In the genomic region with DNA sequence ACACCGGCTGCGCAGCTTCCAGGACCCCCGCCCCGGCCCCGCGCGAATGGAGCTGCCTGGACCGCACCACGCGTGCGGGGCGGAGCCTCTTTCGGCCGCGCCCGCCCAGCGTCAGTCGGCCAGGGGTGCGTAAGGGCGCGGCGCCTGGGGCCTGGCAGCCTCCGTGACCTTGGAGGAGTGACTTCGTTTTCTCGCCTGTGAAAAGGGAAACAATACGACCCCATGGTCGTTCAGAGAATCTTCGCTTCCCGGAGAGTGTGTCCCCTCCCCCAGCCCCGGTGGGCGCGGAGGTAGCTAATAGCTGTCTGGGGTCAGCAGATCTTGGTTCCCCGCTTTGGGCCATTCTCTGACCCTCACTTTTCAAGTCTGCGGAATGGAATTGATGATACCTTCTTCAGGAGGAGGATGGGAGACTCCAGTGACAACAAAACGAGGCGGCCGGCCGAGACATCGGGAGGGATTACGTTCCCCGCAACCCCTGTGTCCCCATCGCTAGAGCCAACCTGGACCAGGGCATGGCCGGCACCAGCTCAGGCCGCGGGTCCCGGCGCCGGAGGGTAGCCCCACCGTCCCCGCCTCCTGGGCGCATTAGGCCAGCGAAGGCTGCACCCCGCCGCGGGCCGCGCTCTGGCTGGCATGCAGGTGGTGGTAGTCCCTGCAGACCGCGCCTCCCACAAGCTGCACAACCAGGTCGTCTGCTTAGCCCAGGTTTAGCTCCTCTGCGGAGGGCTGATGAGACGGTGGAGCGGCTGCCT, we compare ENCODE assay signal across 8 cellular contexts. TPM values are rescaled to one million over a fixed set of nuclear protein-coding genes. Genes with fewer than 3 reads are reported as not detected.
DNase-seq lines count a peak whose midpoint lies in the region; ATAC-seq and TF ChIP-seq lines count a peak whose summit lies in the region.

No MANE protein-coding gene starts in this region.

- peak; percentile 10 for DNase-seq in NCI-H2227 treated with DMSO at 0.1 percent for 48 hours (lab: John Stamatoyannopoulos, UW)
- peak; percentile 59 to 64 for DNase-seq in activated CD4-positive, alpha-beta T cell treated with anti-CD3 and anti-CD28 coated beads for 24 hours (ENCODE audit: low read depth in 2 of 2)
- peak; percentile 31 for DNase-seq in dedifferentiated amniotic fluid mesenchymal stem cell (ENCODE audit: extremely low spot score)
- DNase-seq in right lobe of liver = peak; percentile 71 to 81 (median 81)
- peak; percentile 53 for DNase-seq in stimulated activated CD8-positive, alpha-beta memory T cell treated with anti-CD3 and anti-CD28 coated beads, Interleukin-15, amount 100 ng/mL, for 24 hours (ENCODE audit: low read depth)

- intact Hi-C loops in right lobe of liver (cut with DNase I) = no loop called here

- ATAC-seq in GM18519 (IDR thresholded peaks at IDR 0.05; ENCODE audit: low FRiP score, unreplicated experiment) = peak; percentile 48
- peak; percentile 56 for ATAC-seq in HG03064 (IDR thresholded peaks at IDR 0.05; ENCODE audit: low read depth, unreplicated experiment)
- peak; percentile 72 to 84 (median 82) for ATAC-seq in right lobe of liver

- no peak for TF ChIP-seq CTCF in 22Rv1 (IDR thresholded peaks at IDR 0.05)
- no peak for TF ChIP-seq CTCF in right lobe of liver (IDR thresholded peaks at IDR 0.05)

- H3K9me3 ChIP-seq in right lobe of liver = no peaks in the 10 kb centered on the region

- H3K27me3 ChIP-seq in right lobe of liver = no peaks in the 10 kb centered on the region

- 0% methylated on average over 20 of the region's 63 CpGs for whole genome bisulfite sequencing in right lobe of liver (ENCODE audit: insufficient coverage, low coverage, low lambda C conversion rate, missing lambda C conversion rate)

- H3K36me3 ChIP-seq in right lobe of liver = no peaks in the 10 kb centered on the region

- TF ChIP-seq POLR2A in right lobe of liver (IDR thresholded peaks at IDR 0.05) = peak; percentile 48

- H3K4me3 ChIP-seq in right lobe of liver = peak overlapping the region; percentile 54 to 66 (median 63)

- peak overlapping the region; percentile 89 for H3K27ac ChIP-seq in 22Rv1
- peak overlapping the region; percentile 30 to 63 (median 60) for H3K27ac ChIP-seq in right lobe of liver

- no peaks in the 10 kb centered on the region for H3K4me1 ChIP-seq in right lobe of liver

RNA-seq across cellular contexts. Expression of a gene that starts 5.5 kb away (rescaled TPM):
- total RNA-seq in right lobe of liver = 10 to 100 TPM in 4 of 6 experiments, 1 to 10 TPM in 2; 6.8 to 89.2 (median 41.2) TPM

RNA-seq across cellular contexts. Expression of a gene that starts 6.4 kb away (rescaled TPM):
- total RNA-seq in right lobe of liver = 10 to 100 TPM in 4 of 6 experiments, 1 to 10 TPM in 2; 5.1 to 16.3 (median 12.7) TPM

Comparison
In these comparisons a context has a peak if more than half of its experiments do, and no peak if none do; other contexts are left out.
1. Peak in every context shown above with its lines: DNase-seq, ATAC-seq, H3K4me3 ChIP-seq and H3K27ac ChIP-seq.
2. DNase-seq: peak in every context shown above with its lines; median percentile 81 in right lobe of liver; 62 in activated CD4-positive, alpha-beta T cell treated with anti-CD3 and anti-CD28 coated beads for 24 hours; 53 in stimulated activated CD8-positive, alpha-beta memory T cell treated with anti-CD3 and anti-CD28 coated beads, Interleukin-15, amount 100 ng/mL, for 24 hours; 31 in dedifferentiated amniotic fluid mesenchymal stem cell; 10 in NCI-H2227 treated with DMSO at 0.1 percent for 48 hours.